Comparison of ENCODE assay signal across 9 cellular contexts in genomic region chr6:44270526-44271405, GRCh38. TPM values are rescaled to one million over a fixed set of nuclear protein-coding genes. Genes with fewer than 3 reads are reported as not detected.
DNase-seq lines count a peak whose midpoint lies in the region; ATAC-seq, FAIRE-seq and TF ChIP-seq lines count a peak whose summit lies in the region.
"Had no signal": no experiment of that assay in that cellular context is flagged by ENCODE, and none has a peak within 500 bp of the region (broad histone marks: within the 10 kb centered on the region; RNA-seq: fewer than 3 reads in every experiment).

No MANE protein-coding gene starts in this region.

- DNase-seq in CD8-positive, alpha-beta T cell: peak in 1 of 7 experiments; percentile 22
- DNase-seq in Karpas-422: no peak
- DNase-seq in astrocyte (ENCODE audit: low read depth): no peak
- no peak for DNase-seq in natural killer cell
- no peak for DNase-seq in A172 (ENCODE audit: low spot score)
- no peak for DNase-seq in T-helper 9 cell
- no peak for DNase-seq in globus pallidus (ENCODE audit: low spot score)
- DNase-seq: left lung had no signal

- no peak overlapping the region for H3K27ac ChIP-seq in CD8-positive, alpha-beta T cell (ENCODE audit: low read depth, low read length)
- H3K27ac ChIP-seq in Karpas-422 (ENCODE audit: low read length) (no peak overlapping the region), astrocyte (ENCODE audit: low read depth, low read length) (no peak overlapping the region)
- H3K27ac ChIP-seq: left lung had no signal

- intact Hi-C loops in CD8-positive, alpha-beta T cell (cut with DNase I, micrococcal nuclease): no loop called here
- intact Hi-C loops in natural killer cell (cut with micrococcal nuclease): no loop called here

- H3K27me3 ChIP-seq in CD8-positive, alpha-beta T cell (ENCODE audit: insufficient read depth, low read length): peaks cover 10% of the 10 kb centered on the region
- H3K27me3 ChIP-seq in Karpas-422 (ENCODE audit: low read length) (no peaks in the 10 kb centered on the region), astrocyte (ENCODE audit: insufficient read depth, low read length) (peaks cover 40% of the 10 kb centered on the region)

- 0 out of 2 replicates have a peak, but pooled peaks cover 3% of the 10 kb centered on the region for H4K20me1 ChIP-seq in Karpas-422 (ENCODE audit: insufficient read depth, low read depth, low read length)
- peaks cover 7% of the 10 kb centered on the region for H4K20me1 ChIP-seq in astrocyte (ENCODE audit: insufficient read depth, low read length)

- H3K27me3 Mint-ChIP-seq in CD8-positive, alpha-beta T cell (ENCODE audit: low read depth): peaks cover 39% of the 10 kb centered on the region
- H3K27me3 Mint-ChIP-seq in astrocyte (ENCODE audit: low read depth, unreplicated experiment): peaks cover 57% of the 10 kb centered on the region
- peaks cover 45 to 47% of the 10 kb centered on the region in 2 donors for H3K27me3 Mint-ChIP-seq in natural killer cell (ENCODE audit: low read depth in 2 of 2)

- H3K4me1 Mint-ChIP-seq in CD8-positive, alpha-beta T cell (ENCODE audit: low read depth): peaks cover 20% of the 10 kb centered on the region
- H3K4me1 Mint-ChIP-seq in astrocyte (ENCODE audit: low read depth, unreplicated experiment) (no peaks in the 10 kb centered on the region), natural killer cell (peaks cover 0 to 25% of the 10 kb centered on the region in 2 donors)

- H3K4me3 ChIP-seq in CD8-positive, alpha-beta T cell (ENCODE audit: low read depth, low read length): peak overlapping the region; percentile 14
- H3K4me3 ChIP-seq in Karpas-422 (ENCODE audit: low read length) (peak overlapping the region; percentile 47; the same call in 1 of the 2 replicates), astrocyte (ENCODE audit: insufficient read depth, low read depth, low read length) (no peak overlapping the region)
- H3K4me3 ChIP-seq: left lung had no signal

- peak overlapping the region; percentile 20; the same call in 1 of the 2 replicates for H3K9ac ChIP-seq in Karpas-422 (ENCODE audit: low read length)
- no peak overlapping the region for H3K9ac ChIP-seq in astrocyte (ENCODE audit: low read length)

- no peak overlapping the region for H3K27ac Mint-ChIP-seq in CD8-positive, alpha-beta T cell
- H3K27ac Mint-ChIP-seq in astrocyte (ENCODE audit: unreplicated experiment) (no peak overlapping the region), natural killer cell (no peak overlapping the region)

- ATAC-seq in CD8-positive, alpha-beta T cell: peak; percentile 16
- peak in 1 of 3 donors; percentile 30 for ATAC-seq in natural killer cell
- ATAC-seq in HG02610 (IDR thresholded peaks at IDR 0.05; ENCODE audit: unreplicated experiment): no peak
- ATAC-seq: left lung had no signal

- H3K36me3 ChIP-seq in CD8-positive, alpha-beta T cell (ENCODE audit: insufficient read depth, low read length): no peaks in the 10 kb centered on the region
- H3K36me3 ChIP-seq in Karpas-422 (ENCODE audit: insufficient read depth, low read length) (no peaks in the 10 kb centered on the region), astrocyte (ENCODE audit: insufficient read depth, low read length) (no peaks in the 10 kb centered on the region)
- H3K36me3 ChIP-seq: left lung had no signal

- H3K36me3 Mint-ChIP-seq in CD8-positive, alpha-beta T cell: no peaks in the 10 kb centered on the region
- H3K36me3 Mint-ChIP-seq in astrocyte (ENCODE audit: low read depth, unreplicated experiment) (no peaks in the 10 kb centered on the region), natural killer cell (no peaks in the 10 kb centered on the region)

- no peaks in the 10 kb centered on the region for H3K9me2 ChIP-seq in Karpas-422 (replicated peaks; ENCODE audit: insufficient read depth, low read length)

- H3K9me3 ChIP-seq in CD8-positive, alpha-beta T cell (ENCODE audit: low read length): no peaks in the 10 kb centered on the region
- H3K9me3 ChIP-seq in Karpas-422 (ENCODE audit: low read length) (no peaks in the 10 kb centered on the region), astrocyte (ENCODE audit: insufficient read depth, low read depth, low read length) (no peaks in the 10 kb centered on the region)
- H3K9me3 ChIP-seq: left lung had no signal

- no peaks in the 10 kb centered on the region for H3K9me3 Mint-ChIP-seq in CD8-positive, alpha-beta T cell
- H3K9me3 Mint-ChIP-seq in astrocyte (ENCODE audit: unreplicated experiment): no peaks in the 10 kb centered on the region
- no peaks in the 10 kb centered on the region for H3K9me3 Mint-ChIP-seq in natural killer cell

- no peak for TF ChIP-seq CTCF in CD8-positive, alpha-beta T cell (IDR thresholded peaks at IDR 0.05)
- TF ChIP-seq CTCF in astrocyte (IDR thresholded peaks at IDR 0.05; ENCODE audit: insufficient read depth, low read depth, low read length) (no peak), natural killer cell (IDR thresholded peaks at IDR 0.05) (no peak)

- H3K4me3 Mint-ChIP-seq in CD8-positive, alpha-beta T cell: peak overlapping the region; percentile 77
- H3K4me3 Mint-ChIP-seq in astrocyte (ENCODE audit: unreplicated experiment) (peak overlapping the region; percentile 57), natural killer cell (peak overlapping the region; percentile 69)

- CTCF ChIA-PET in CD8-positive, alpha-beta T cell (lab: Charles Lee): interaction anchor here (1.0 to 4.2 kb wide), 4 partner anchors 14 to 494 kb away, joined by 3 to 79 read pairs (median 38); partner anchors contain the start of gene SLC35B2

- no peak for FAIRE-seq in astrocyte (lab: Jason Lieb, UNC)

- H3K4me2 ChIP-seq in Karpas-422 (ENCODE audit: low read depth, low read length, poor library complexity, severe bottlenecking): peak overlapping the region; percentile 44
- H3K4me2 ChIP-seq in astrocyte (ENCODE audit: low read length): peak overlapping the region; percentile 72

- H2AFZ ChIP-seq in Karpas-422 (ENCODE audit: low read length): no peak overlapping the region
- H2AFZ ChIP-seq in astrocyte (ENCODE audit: low read depth, low read length): no peak overlapping the region

- no peaks in the 10 kb centered on the region for H3K79me2 ChIP-seq in Karpas-422 (ENCODE audit: low read length)
- H3K79me2 ChIP-seq in astrocyte (ENCODE audit: insufficient read depth, low read length): no peaks in the 10 kb centered on the region

- peaks cover 8% of the 10 kb centered on the region for H3K4me1 ChIP-seq in CD8-positive, alpha-beta T cell (ENCODE audit: insufficient read depth, low read length)
- H3K4me1 ChIP-seq in Karpas-422 (ENCODE audit: low read length) (peaks cover 3% of the 10 kb centered on the region; the same call in 1 of the 2 replicates), astrocyte (ENCODE audit: insufficient read depth, low read length) (no peaks in the 10 kb centered on the region)

- POLR2A ChIA-PET in CD8-positive, alpha-beta T cell (lab: Charles Lee): interaction anchor here (0.6 to 1.0 kb wide), 2 partner anchors 24 to 25 kb away, joined by 3 read pairs; partner anchors contain the start of gene HSP90AB1

RNA-seq across cellular contexts. Expression of gene TMEM151B, which starts 0.5 kb away (rescaled TPM):
- total RNA-seq in CD8-positive, alpha-beta T cell: not detected
- total RNA-seq in Karpas-422 (2014; rRNA removed; shearing (Covaris generic); ENCODE audit: low replicate concordance): 0.04 and 0.18 TPM in 2 replicates
- total RNA-seq in astrocyte (0.07 and 0.09 TPM in 2 replicates), natural killer cell (not detected)
- total RNA-seq in A172 (2014; rRNA removed; shearing (Covaris generic)): 0.96 and 1.3 TPM in 2 replicates
- total RNA-seq: left lung had no signal

RNA-seq across cellular contexts. Expression of gene NFKBIE, which starts 5.4 kb away (rescaled TPM):
- 10 to 100 TPM; 44.5 to 45.8 TPM for total RNA-seq in CD8-positive, alpha-beta T cell
- total RNA-seq in Karpas-422 (2014; rRNA removed; shearing (Covaris generic); ENCODE audit: low replicate concordance): 22.2 and 26.1 TPM in 2 replicates
- total RNA-seq in astrocyte (10.1 and 11.0 TPM in 2 replicates), natural killer cell (10 to 100 TPM; 44.9 to 61.5 (median 56.4) TPM)
- total RNA-seq in A172 (2014; rRNA removed; shearing (Covaris generic)): 22.4 and 33.4 TPM in 2 replicates

RNA-seq across cellular contexts. Expression of gene SLC35B2, which starts 13.4 kb away (rescaled TPM):
- total RNA-seq in CD8-positive, alpha-beta T cell: 1 to 10 TPM; 6.3 to 6.4 TPM
- 30.0 and 49.9 TPM in 2 replicates for total RNA-seq in Karpas-422 (2014; rRNA removed; shearing (Covaris generic); ENCODE audit: low replicate concordance)
- 61.8 and 66.6 TPM in 2 replicates for total RNA-seq in astrocyte
- total RNA-seq in natural killer cell: 10 to 100 TPM; 20.9 to 27.7 (median 26.8) TPM
- total RNA-seq in A172 (2014; rRNA removed; shearing (Covaris generic)): 112 and 137 TPM in 2 replicates

RNA-seq across cellular contexts. Expression of gene HSP90AB1, which starts 23.9 kb away (rescaled TPM):
- 100 to 1,000 TPM; 561 to 585 TPM for total RNA-seq in CD8-positive, alpha-beta T cell
- 474 and 539 TPM in 2 replicates for total RNA-seq in Karpas-422 (2014; rRNA removed; shearing (Covaris generic); ENCODE audit: low replicate concordance)
- 859 and 914 TPM in 2 replicates for total RNA-seq in astrocyte
- total RNA-seq in natural killer cell: 100 to 1,000 TPM; 256 to 372 (median 308) TPM
- total RNA-seq in A172 (2014; rRNA removed; shearing (Covaris generic)): 2,477 and 2,544 TPM in 2 replicates

RNA-seq across cellular contexts. Expression of gene AARS2, which starts 42.4 kb away (rescaled TPM):
- total RNA-seq in CD8-positive, alpha-beta T cell: 10 to 100 TPM; 13.5 to 14.7 TPM
- total RNA-seq in Karpas-422 (2014; rRNA removed; shearing (Covaris generic); ENCODE audit: low replicate concordance): 6.1 and 19.6 TPM in 2 replicates
- total RNA-seq in astrocyte: 10.9 and 12.3 TPM in 2 replicates
- 10 to 100 TPM; 14.1 to 17.2 (median 14.2) TPM for total RNA-seq in natural killer cell
- 17.4 and 20.8 TPM in 2 replicates for total RNA-seq in A172 (2014; rRNA removed; shearing (Covaris generic))
